ENCODE assay signal across 24 cellular contexts in the genomic region with DNA sequence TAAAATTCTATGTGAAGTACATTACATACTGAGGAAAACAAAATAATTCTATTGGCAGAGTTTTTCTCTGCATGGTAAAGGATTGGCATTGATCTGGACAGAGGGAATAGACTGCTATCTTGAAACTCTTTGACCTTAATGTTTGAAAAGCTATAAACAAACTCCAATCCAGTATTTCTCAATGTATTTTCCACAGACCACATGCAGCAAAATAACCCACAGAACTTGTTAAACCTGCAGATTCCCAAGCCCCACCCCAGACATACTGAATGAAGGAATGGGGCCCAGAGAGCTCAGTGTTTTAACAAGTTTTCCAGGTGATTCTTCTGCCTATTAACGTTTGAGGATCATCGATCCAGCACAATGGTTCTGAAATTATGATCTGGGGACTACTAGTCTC. TPM values are rescaled to one million over a fixed set of nuclear protein-coding genes. Genes with fewer than 3 reads are reported as not detected.
"Had no signal": no experiment of that assay in that cellular context is flagged by ENCODE, and none has a peak within 500 bp of the region (broad histone marks: within the 10 kb centered on the region; RNA-seq: fewer than 3 reads in every experiment).

No MANE protein-coding gene starts in this region.

- H3K27ac ChIP-seq: dorsolateral prefrontal cortex, esophagus squamous epithelium, foreskin keratinocyte, left ventricle myocardium inferior, lower lobe of right lung, neural progenitor cell, ovary, right atrium auricular region, testis, tibial nerve had no signal

- H3K36me3 Mint-ChIP-seq: natural killer cell treated with Interleukin-12 subunit alpha and Interleukin-12 subunit beta and Interleukin-15 and Interleukin-18, amount 100 ng/mL, for 72 hours; neural progenitor cell had no signal

- ATAC-seq: foreskin keratinocyte; natural killer cell treated with Interleukin-12 subunit alpha and Interleukin-12 subunit beta and Interleukin-15 and Interleukin-18, amount 100 ng/mL, for 72 hours; stimulated activated effector memory CD8-positive, alpha-beta T cell treated with anti-CD3 and anti-CD28 coated beads, Interleukin-12 subunit alpha, Interleukin-12 subunit beta, amount 100 ng/mL, for 72 hours had no signal

- H3K9me3 ChIP-seq: esophagus squamous epithelium, left ventricle myocardium inferior, lower lobe of right lung, ovary, right atrium auricular region, testis, tibial nerve had no signal

- H3K9me3 Mint-ChIP-seq: central memory CD8-positive, alpha-beta T cell; natural killer cell treated with Interleukin-12 subunit alpha and Interleukin-12 subunit beta and Interleukin-15 and Interleukin-18, amount 100 ng/mL, for 72 hours; neural progenitor cell; stimulated activated effector memory CD8-positive, alpha-beta T cell treated with anti-CD3 and anti-CD28 coated beads, Interleukin-12 subunit alpha, Interleukin-12 subunit beta, amount 100 ng/mL, for 72 hours; stimulated activated naive CD8-positive, alpha-beta T cell treated with anti-CD3 and anti-CD28 coated beads, Interleukin-15, Interleukin-2, amounts not matched to agents 100 ng/mL and 50 ng/mL, for 24 hours had no signal

- H3K36me3 ChIP-seq: esophagus squamous epithelium, left ventricle myocardium inferior, lower lobe of right lung, neural progenitor cell, ovary, right atrium auricular region, tibial nerve had no signal

- H3K4me3 Mint-ChIP-seq: central memory CD8-positive, alpha-beta T cell; natural killer cell treated with Interleukin-12 subunit alpha and Interleukin-12 subunit beta and Interleukin-15 and Interleukin-18, amount 100 ng/mL, for 72 hours; neural progenitor cell; stimulated activated effector memory CD8-positive, alpha-beta T cell treated with anti-CD3 and anti-CD28 coated beads, Interleukin-12 subunit alpha, Interleukin-12 subunit beta, amount 100 ng/mL, for 72 hours; stimulated activated naive CD8-positive, alpha-beta T cell treated with anti-CD3 and anti-CD28 coated beads, Interleukin-15, Interleukin-2, amounts not matched to agents 100 ng/mL and 50 ng/mL, for 24 hours had no signal

- H3K4me1 ChIP-seq: foreskin keratinocyte, left ventricle myocardium inferior, lower lobe of right lung, neural progenitor cell, right atrium auricular region, testis, tibial nerve had no signal

- H2AFZ ChIP-seq: neural progenitor cell had no signal

- DNase-seq: cortex of kidney; dorsolateral prefrontal cortex; effector CD8-positive, alpha-beta T cell; esophagus squamous epithelium; head of caudate nucleus; hippocampal formation; left ventricle myocardium inferior; lower lobe of right lung; midbrain; nucleus accumbens; ovary; small intestine; stimulated activated CD4-positive, alpha-beta T cell treated with anti-CD3 and anti-CD28 coated beads, Interleukin-4, amount 100 ng/mL, for 1 hour; stimulated activated CD8-positive, alpha-beta memory T cell treated with anti-CD3 and anti-CD28 coated beads, Interleukin-4, amount 100 ng/mL, for 48 hours; testis had no signal

- H3K27me3 Mint-ChIP-seq: central memory CD8-positive, alpha-beta T cell had no signal

- H3K27ac Mint-ChIP-seq: natural killer cell treated with Interleukin-12 subunit alpha and Interleukin-12 subunit beta and Interleukin-15 and Interleukin-18, amount 100 ng/mL, for 72 hours; neural progenitor cell; stimulated activated effector memory CD8-positive, alpha-beta T cell treated with anti-CD3 and anti-CD28 coated beads, Interleukin-12 subunit alpha, Interleukin-12 subunit beta, amount 100 ng/mL, for 72 hours; stimulated activated naive CD8-positive, alpha-beta T cell treated with anti-CD3 and anti-CD28 coated beads, Interleukin-15, Interleukin-2, amounts not matched to agents 100 ng/mL and 50 ng/mL, for 24 hours had no signal

- H3K4me1 Mint-ChIP-seq: central memory CD8-positive, alpha-beta T cell; neural progenitor cell; stimulated activated effector memory CD8-positive, alpha-beta T cell treated with anti-CD3 and anti-CD28 coated beads, Interleukin-12 subunit alpha, Interleukin-12 subunit beta, amount 100 ng/mL, for 72 hours had no signal

- H3K27me3 ChIP-seq: esophagus squamous epithelium, foreskin keratinocyte, neural progenitor cell, ovary, right atrium auricular region, testis had no signal

- H3K4me3 ChIP-seq: dorsolateral prefrontal cortex, esophagus squamous epithelium, left ventricle myocardium inferior, lower lobe of right lung, neural progenitor cell, ovary, right atrium auricular region, testis, tibial nerve had no signal

- H3K4me2 ChIP-seq: neural progenitor cell had no signal

RNA-seq across cellular contexts. Expression of a gene that starts 15.7 kb away (rescaled TPM):
- total RNA-seq: natural killer cell treated with Interleukin-12 subunit alpha and Interleukin-12 subunit beta and Interleukin-15 and Interleukin-18, amount 100 ng/mL, for 72 hours; posterior vena cava had no signal
